In the genomic region with DNA sequence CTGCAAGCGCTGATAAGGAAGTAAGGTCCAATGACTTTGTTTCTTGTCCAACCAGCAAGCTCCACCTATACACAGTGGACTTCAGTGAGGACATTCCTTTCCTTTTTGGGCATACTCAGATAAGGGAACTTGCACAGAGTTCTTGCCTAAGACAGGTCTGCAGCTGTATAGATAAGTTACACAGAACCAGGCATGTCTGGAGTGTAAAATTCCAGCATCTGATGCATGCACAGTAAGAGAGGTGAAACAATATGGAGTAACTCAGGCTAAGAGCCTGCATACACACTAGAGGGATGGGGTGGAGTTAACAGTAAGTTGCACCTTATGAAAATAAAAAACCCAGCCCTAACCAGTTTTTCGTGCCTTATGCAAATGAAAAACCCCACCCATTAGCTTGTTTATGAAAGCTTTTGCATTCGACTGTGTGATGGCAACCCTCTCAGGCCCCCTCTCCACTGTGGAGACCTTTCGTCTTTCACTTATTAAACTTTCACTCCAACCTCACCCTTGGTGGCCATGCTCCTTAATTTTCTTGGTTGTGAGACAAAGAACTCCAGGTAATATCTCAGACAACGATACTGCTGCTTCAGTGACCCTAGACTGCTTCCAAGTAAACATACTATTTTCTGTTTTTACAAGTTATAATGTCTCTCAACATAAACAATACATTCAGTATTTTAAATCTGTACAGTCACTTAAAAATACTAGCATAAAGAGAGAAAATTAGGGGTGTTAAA, we compare ENCODE assay signal across 1 cellular context.
TF ChIP-seq lines count a peak whose summit lies in the region.

No MANE protein-coding gene starts in this region.

TF ChIP-seq in K562, 482 proteins besides CTCF, POLR2A, EP300 and RAD21 (continued from another document and continues in another):
- no peak for TF ChIP-seq THAP12 (CRISPR knock-in tag; IDR thresholded peaks at IDR 0.05)
- no peak for TF ChIP-seq ZBED1 (IDR thresholded peaks at IDR 0.05)
- no peak for TF ChIP-seq RAD51 (IDR thresholded peaks at IDR 0.05; ENCODE audit: borderline replicate concordance, low read depth)
- peak; percentile 95 for TF ChIP-seq MTF1 (CRISPR knock-in tag; IDR thresholded peaks at IDR 0.05; ENCODE audit: borderline replicate concordance)
- TF ChIP-seq LARP7 (IDR thresholded peaks at IDR 0.05): no peak
- peak; percentile 99 for TF ChIP-seq SMAD4 (CRISPR knock-in tag; conservative IDR thresholded peaks at IDR 0.05)
- TF ChIP-seq ETS2 (tag; IDR thresholded peaks at IDR 0.05; ENCODE audit: borderline replicate concordance, poor library complexity, severe bottlenecking): peak; percentile 61
- TF ChIP-seq PTRF (tag; IDR thresholded peaks at IDR 0.05): peak; percentile 93
- TF ChIP-seq HMG20B (CRISPR knock-in tag; IDR thresholded peaks at IDR 0.05): no peak
- no peak for TF ChIP-seq ZBTB33 (CRISPR knock-in tag; IDR thresholded peaks at IDR 0.05)
- peak; percentile 80; the same call in 1 of the 2 replicates for TF ChIP-seq ZNF197 (CRISPR knock-in tag; IDR thresholded peaks at IDR 0.05; ENCODE audit: low read depth)
- TF ChIP-seq ILF3 (IDR thresholded peaks at IDR 0.05; ENCODE audit: borderline replicate concordance): no peak
- TF ChIP-seq NR1H2 (CRISPR knock-in tag; IDR thresholded peaks at IDR 0.05): no peak
- no peak for TF ChIP-seq NFYB (IDR thresholded peaks at IDR 0.05; ENCODE audit: extremely low read depth, insufficient read length)
- peak; percentile 89 to 97 for TF ChIP-seq TEAD1 (CRISPR knock-in tag; IDR thresholded peaks at IDR 0.05)
- peak; percentile 83 for TF ChIP-seq ZNF436 (CRISPR knock-in tag; IDR thresholded peaks at IDR 0.05)
- peak; percentile 92 for TF ChIP-seq ZNF707 (CRISPR knock-in tag; conservative IDR thresholded peaks at IDR 0.05)
- no peak for TF ChIP-seq CEBPZ (IDR thresholded peaks at IDR 0.05; ENCODE audit: borderline replicate concordance, low read depth, low read length)
- TF ChIP-seq SMARCA4 (IDR thresholded peaks at IDR 0.05): peak; percentile 74
- TF ChIP-seq NFIX (CRISPR knock-in tag; IDR thresholded peaks at IDR 0.05; ENCODE audit: low read depth): peak; percentile 85
- no peak for TF ChIP-seq DACH1 (IDR thresholded peaks at IDR 0.05; ENCODE audit: partially characterized antibody)
- TF ChIP-seq XRCC5 (IDR thresholded peaks at IDR 0.05; ENCODE audit: low read depth, low read length): no peak
- TF ChIP-seq HDAC2 (IDR thresholded peaks at IDR 0.05): no peak
- TF ChIP-seq HIVEP1 (CRISPR knock-in tag; IDR thresholded peaks at IDR 0.05): peak; percentile 94
- TF ChIP-seq, protein P1, sequence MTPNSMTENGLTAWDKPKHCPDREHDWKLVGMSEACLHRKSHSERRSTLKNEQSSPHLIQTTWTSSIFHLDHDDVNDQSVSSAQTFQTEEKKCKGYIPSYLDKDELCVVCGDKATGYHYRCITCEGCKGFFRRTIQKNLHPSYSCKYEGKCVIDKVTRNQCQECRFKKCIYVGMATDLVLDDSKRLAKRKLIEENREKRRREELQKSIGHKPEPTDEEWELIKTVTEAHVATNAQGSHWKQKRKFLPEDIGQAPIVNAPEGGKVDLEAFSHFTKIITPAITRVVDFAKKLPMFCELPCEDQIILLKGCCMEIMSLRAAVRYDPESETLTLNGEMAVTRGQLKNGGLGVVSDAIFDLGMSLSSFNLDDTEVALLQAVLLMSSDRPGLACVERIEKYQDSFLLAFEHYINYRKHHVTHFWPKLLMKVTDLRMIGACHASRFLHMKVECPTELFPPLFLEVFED (CRISPR knock-in tag; conservative IDR thresholded peaks at IDR 0.05): 0 out of 2 replicates have a peak, but pooled peaks have one; percentile 37
- TF ChIP-seq ZNF699 (CRISPR knock-in tag; IDR thresholded peaks at IDR 0.05; ENCODE audit: insufficient replicate concordance): peak; percentile 94
- no peak for TF ChIP-seq ARNT (IDR thresholded peaks at IDR 0.05)
- no peak for TF ChIP-seq PKNOX1 (IDR thresholded peaks at IDR 0.05)
- TF ChIP-seq ZEB2 (IDR thresholded peaks at IDR 0.05): no peak
- TF ChIP-seq, protein P2, sequence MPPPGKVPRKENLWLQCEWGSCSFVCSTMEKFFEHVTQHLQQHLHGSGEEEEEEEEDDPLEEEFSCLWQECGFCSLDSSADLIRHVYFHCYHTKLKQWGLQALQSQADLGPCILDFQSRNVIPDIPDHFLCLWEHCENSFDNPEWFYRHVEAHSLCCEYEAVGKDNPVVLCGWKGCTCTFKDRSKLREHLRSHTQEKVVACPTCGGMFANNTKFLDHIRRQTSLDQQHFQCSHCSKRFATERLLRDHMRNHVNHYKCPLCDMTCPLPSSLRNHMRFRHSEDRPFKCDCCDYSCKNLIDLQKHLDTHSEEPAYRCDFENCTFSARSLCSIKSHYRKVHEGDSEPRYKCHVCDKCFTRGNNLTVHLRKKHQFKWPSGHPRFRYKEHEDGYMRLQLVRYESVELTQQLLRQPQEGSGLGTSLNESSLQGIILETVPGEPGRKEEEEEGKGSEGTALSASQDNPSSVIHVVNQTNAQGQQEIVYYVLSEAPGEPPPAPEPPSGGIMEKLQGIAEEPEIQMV (tag; conservative IDR thresholded peaks at IDR 0.05; ENCODE audit: low read depth): peak; percentile 95
- no peak for TF ChIP-seq ZNF785 (CRISPR knock-in tag; IDR thresholded peaks at IDR 0.05)
- peak; percentile 88; the same call in 1 of the 2 replicates for TF ChIP-seq ZFPM2 (CRISPR knock-in tag; IDR thresholded peaks at IDR 0.05)
- peak; percentile 95 for TF ChIP-seq FOXJ2 (tag; IDR thresholded peaks at IDR 0.05)
- TF ChIP-seq KDM5B (IDR thresholded peaks at IDR 0.05; ENCODE audit: insufficient replicate concordance, low read depth, low read length): no peak
- TF ChIP-seq ZMIZ1 (IDR thresholded peaks at IDR 0.05; ENCODE audit: low read depth in 2 of 2, low read length in 2 of 2): no peak
- no peak for TF ChIP-seq ZBTB43 (CRISPR knock-in tag; IDR thresholded peaks at IDR 0.05)
- peak; percentile 78 for TF ChIP-seq NCOR1 (IDR thresholded peaks at IDR 0.05)
- TF ChIP-seq CHD2 (IDR thresholded peaks at IDR 0.05; ENCODE audit: low read depth, low read length): no peak
- TF ChIP-seq, protein P3, sequence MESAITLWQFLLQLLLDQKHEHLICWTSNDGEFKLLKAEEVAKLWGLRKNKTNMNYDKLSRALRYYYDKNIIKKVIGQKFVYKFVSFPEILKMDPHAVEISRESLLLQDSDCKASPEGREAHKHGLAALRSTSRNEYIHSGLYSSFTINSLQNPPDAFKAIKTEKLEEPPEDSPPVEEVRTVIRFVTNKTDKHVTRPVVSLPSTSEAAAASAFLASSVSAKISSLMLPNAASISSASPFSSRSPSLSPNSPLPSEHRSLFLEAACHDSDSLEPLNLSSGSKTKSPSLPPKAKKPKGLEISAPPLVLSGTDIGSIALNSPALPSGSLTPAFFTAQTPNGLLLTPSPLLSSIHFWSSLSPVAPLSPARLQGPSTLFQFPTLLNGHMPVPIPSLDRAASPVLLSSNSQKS (CRISPR knock-in tag; IDR thresholded peaks at IDR 0.05): peak; percentile 92
- TF ChIP-seq ZNF77 (CRISPR knock-in tag; IDR thresholded peaks at IDR 0.05): peak; percentile 48; the same call in 1 of the 2 replicates
- no peak for TF ChIP-seq DNMT1 (IDR thresholded peaks at IDR 0.05)
- TF ChIP-seq STAG1 (CRISPR knock-in tag; IDR thresholded peaks at IDR 0.05; ENCODE audit: borderline replicate concordance): no peak
